Comparison of ENCODE assay signal across 8 cellular contexts in genomic region chr4:102826890-102827673, GRCh38. TPM values are rescaled to one million over a fixed set of nuclear protein-coding genes. Genes with fewer than 3 reads are reported as not detected.
DNase-seq lines count a peak whose midpoint lies in the region; ATAC-seq and TF ChIP-seq lines count a peak whose summit lies in the region.

TSS of gene UBE2D3 (minus strand) at chr4:102827551. CDS start at chr4:102826508, 1,043 bp downstream.

- peaks cover 26% of the 10 kb centered on the region for H3K79me2 ChIP-seq in parathyroid adenoma

- 1% methylated on average over 38 to 71 of the region's 73 CpGs for WGBS in tibial nerve, 2 donors

- H3K4me2 ChIP-seq in parathyroid adenoma (ENCODE audit: low read length) = peak within 1 kb of the TSS; percentile 96

- peak; percentile 32 for TF ChIP-seq CTCF in GM10266 (IDR thresholded peaks at IDR 0.05; ENCODE audit: control insufficient read depth, insufficient read depth, low read depth, missing control alignments)
- no peak for TF ChIP-seq CTCF in parathyroid adenoma (IDR thresholded peaks at IDR 0.05)
- TF ChIP-seq CTCF in tibial nerve (IDR thresholded peaks at IDR 0.05) = peak in 2 of 5 experiments; percentile 34 to 47

- peaks cover 14% of the 10 kb centered on the region for H3K36me3 Mint-ChIP-seq in activated naive CD8-positive, alpha-beta T cell treated with anti-CD3 and anti-CD28 coated beads, Interleukin-2, amount 10 ng/mL, durations not matched to agents 7 days and 5 days

- H3K27me3 ChIP-seq in parathyroid adenoma (ENCODE audit: control insufficient read depth, insufficient read depth, low read length) (no peaks in the 10 kb centered on the region), tibial nerve (no peaks in the 10 kb centered on the region)

- H3K4me3 ChIP-seq in parathyroid adenoma (ENCODE audit: low read depth, low read length) (peak within 1 kb of the TSS; percentile 95), tibial nerve (peak within 1 kb of the TSS; percentile 68 to 98 (median 79))

- peak; percentile 15 to 90 for TF ChIP-seq EP300 in tibial nerve (IDR thresholded peaks at IDR 0.05)

- H3K9ac ChIP-seq in parathyroid adenoma = peak within 1 kb of the TSS; percentile 95

- POLR2A ChIA-PET in activated naive CD8-positive, alpha-beta T cell treated with anti-CD3 and anti-CD28 coated beads, Interleukin-2, amount 10 ng/mL, durations not matched to agents 7 days and 5 days (lab: Charles Lee) = interaction anchor here (0.8 to 8.2 kb wide), 24 partner anchors 9 to 482 kb away, joined by 3 to 226 read pairs (median 4); partner anchors contain the start of genes CISD2, MANBA, NFKB1 and SLC39A8

- peak; percentile 62 to 84 for TF ChIP-seq POLR2A in tibial nerve (IDR thresholded peaks at IDR 0.05)

- H3K36me3 ChIP-seq in parathyroid adenoma (ENCODE audit: control insufficient read depth, insufficient read depth, low read length) (no peaks in the 10 kb centered on the region), tibial nerve (no peaks in the 10 kb centered on the region)

- H3K4me1 ChIP-seq in parathyroid adenoma (peaks cover 2% of the 10 kb centered on the region), tibial nerve (peaks cover 0 to 36% (median 16%) of the 10 kb centered on the region in 4 donors)

- intact Hi-C loops in Right ventricle myocardium inferior (cut with DNase I) = loop anchor here (1.0 to 5.0 kb wide), 6 partner anchors 18 to 326 kb away; partner anchors contain the start of genes BDH2, MANBA, NFKB1 and SLC9B1

- ATAC-seq in HG02610 (IDR thresholded peaks at IDR 0.05; ENCODE audit: unreplicated experiment) (peak; percentile 31), Right ventricle myocardium inferior (peak; percentile 76)
- peak; percentile 44 for ATAC-seq in activated naive CD8-positive, alpha-beta T cell treated with anti-CD3 and anti-CD28 coated beads, Interleukin-2, amount 10 ng/mL, durations not matched to agents 7 days and 5 days (ENCODE audit: low read depth)

- H3K9me3 ChIP-seq in parathyroid adenoma (ENCODE audit: control insufficient read depth, low read length) (no peaks in the 10 kb centered on the region), tibial nerve (no peaks in the 10 kb centered on the region)

- H3K27me3 Mint-ChIP-seq in activated naive CD8-positive, alpha-beta T cell treated with anti-CD3 and anti-CD28 coated beads, Interleukin-2, amount 10 ng/mL, durations not matched to agents 7 days and 5 days = no peaks in the 10 kb centered on the region

- no peak within 1 kb of the TSS for H3K4me3 Mint-ChIP-seq in activated naive CD8-positive, alpha-beta T cell treated with anti-CD3 and anti-CD28 coated beads, Interleukin-2, amount 10 ng/mL, durations not matched to agents 7 days and 5 days

- no peak within 1 kb of the TSS for H3K27ac Mint-ChIP-seq in activated naive CD8-positive, alpha-beta T cell treated with anti-CD3 and anti-CD28 coated beads, Interleukin-2, amount 10 ng/mL, durations not matched to agents 7 days and 5 days

- H2AFZ ChIP-seq in parathyroid adenoma = peak within 1 kb of the TSS; percentile 92

- peak; percentile 74 for DNase-seq in GM10266 (ENCODE audit: extremely low spot score)
- DNase-seq in NCI-H1105 (lab: John Stamatoyannopoulos, UW) = peak; percentile 74
- peak; percentile 63 for DNase-seq in SKM-1 (lab: John Stamatoyannopoulos, UW; ENCODE audit: unreplicated experiment)
- peak; percentile 97 for DNase-seq in activated naive CD8-positive, alpha-beta T cell treated with anti-CD3 and anti-CD28 coated beads, Interleukin-2, amount 10 ng/mL, durations not matched to agents 7 days and 5 days
- peak; percentile 96 for DNase-seq in Right ventricle myocardium inferior (ENCODE audit: missing footprints)
- DNase-seq in tibial nerve (ENCODE audit: low spot score in 2 of 2) = peak; percentile 92 to 93

- no peaks in the 10 kb centered on the region for H3K9me3 Mint-ChIP-seq in activated naive CD8-positive, alpha-beta T cell treated with anti-CD3 and anti-CD28 coated beads, Interleukin-2, amount 10 ng/mL, durations not matched to agents 7 days and 5 days

- peaks cover 27% of the 10 kb centered on the region for H3K4me1 Mint-ChIP-seq in activated naive CD8-positive, alpha-beta T cell treated with anti-CD3 and anti-CD28 coated beads, Interleukin-2, amount 10 ng/mL, durations not matched to agents 7 days and 5 days

- H3K27ac ChIP-seq in parathyroid adenoma (peak within 1 kb of the TSS; percentile 100), tibial nerve (peak within 1 kb of the TSS; percentile 99 to 100 (median 100))

RNA-seq across cellular contexts. Expression of gene UBE2D3, which starts in this region (rescaled TPM):
- 100 to 1,000 TPM; 376 to 380 TPM for total RNA-seq in activated naive CD8-positive, alpha-beta T cell treated with anti-CD3 and anti-CD28 coated beads, Interleukin-2, amount 10 ng/mL, durations not matched to agents 7 days and 5 days
- 261 TPM for total RNA-seq in Right ventricle myocardium inferior
- 100 to 1,000 TPM; 305 to 409 (median 347) TPM for total RNA-seq in tibial nerve

Comparison
In these comparisons a context has a peak if more than half of its experiments do, and no peak if none do; other contexts are left out.
1. Peak in every context shown above with its lines: DNase-seq, ATAC-seq, H3K4me3 ChIP-seq and H3K27ac ChIP-seq.